ENCODE assay signal across 30 cellular contexts in genomic region chr17:50875074-50875473, GRCh38. TPM values are rescaled to one million over a fixed set of nuclear protein-coding genes. Genes with fewer than 3 reads are reported as not detected.
"Had no signal": no experiment of that assay in that cellular context is flagged by ENCODE, and none has a peak within 500 bp of the region (broad histone marks: within the 10 kb centered on the region; RNA-seq: fewer than 3 reads in every experiment).

No MANE protein-coding gene starts in this region.

- H3K4me1 ChIP-seq: colonic mucosa, foreskin keratinocyte had no signal

- ATAC-seq: effector memory CD8-positive, alpha-beta T cell; esophagus mucosa; foreskin keratinocyte; gastrocnemius medialis; gastroesophageal sphincter; heart left ventricle; heart right ventricle had no signal

- H3K9me3 ChIP-seq: colonic mucosa, gastrocnemius medialis had no signal

- H3K27ac ChIP-seq: colonic mucosa, coronary artery, dorsolateral prefrontal cortex, epithelial cell of prostate, esophagus muscularis mucosa, esophagus squamous epithelium, foreskin keratinocyte, gastrocnemius medialis, gastroesophageal sphincter, heart left ventricle, heart right ventricle had no signal

- FAIRE-seq: colon, endometrium, endothelial cell of umbilical vein, frontal cortex had no signal

- H3K4me3 ChIP-seq: colonic mucosa, coronary artery, dorsolateral prefrontal cortex, esophagus muscularis mucosa, esophagus squamous epithelium, gastrocnemius medialis, gastroesophageal sphincter, heart left ventricle, heart right ventricle had no signal

- H3K36me3 ChIP-seq: colonic mucosa, esophagus muscularis mucosa, esophagus squamous epithelium, gastrocnemius medialis, gastroesophageal sphincter, heart left ventricle, heart right ventricle had no signal

- H3K27me3 ChIP-seq: colonic mucosa, dorsolateral prefrontal cortex, esophagus muscularis mucosa, esophagus squamous epithelium, foreskin keratinocyte, gastrocnemius medialis, gastroesophageal sphincter, heart left ventricle, heart right ventricle had no signal

- DNase-seq: colonic mucosa; cortex of kidney; dermis blood vessel endothelial cell; dorsolateral prefrontal cortex; effector CD4-positive, alpha-beta T cell; effector CD8-positive, alpha-beta T cell; effector memory CD4-positive, alpha-beta T cell; effector memory CD8-positive, alpha-beta T cell; erythroblast; esophagus squamous epithelium; foreskin fibroblast; foreskin keratinocyte; foreskin melanocyte; gastrocnemius medialis; glutamatergic neuron; head of caudate nucleus; heart left ventricle; heart right ventricle had no signal

RNA-seq across cellular contexts. Expression of gene WFIKKN2, which starts 39.7 kb away (rescaled TPM):
- total RNA-seq: dermis blood vessel endothelial cell, dermis microvascular lymphatic vessel endothelial cell, endothelial cell of umbilical vein, epithelial cell of proximal tubule, esophagus mucosa, foreskin keratinocyte, glomerular endothelial cell had no signal
- polyA plus RNA-seq: foreskin keratinocyte had no signal
